ENCODE assay signal across 28 cellular contexts in the genomic region with DNA sequence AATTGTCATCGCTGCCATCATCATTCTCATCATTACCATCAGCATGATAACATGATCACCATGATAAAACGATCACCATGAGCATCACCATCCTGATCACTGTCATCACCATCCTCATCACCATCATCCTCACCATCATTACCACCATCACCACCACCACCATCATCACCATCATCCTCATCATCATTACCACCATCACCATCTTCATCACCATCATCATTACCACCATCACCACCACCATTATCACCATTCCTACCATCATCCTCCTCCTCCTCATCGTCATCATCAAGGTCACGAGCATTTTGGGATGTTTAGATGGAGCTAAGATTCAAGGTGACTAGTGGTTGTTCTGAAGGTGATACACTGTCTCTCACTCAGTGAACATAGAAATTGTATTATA.
"Had no signal": no experiment of that assay in that cellular context is flagged by ENCODE, and none has a peak within 500 bp of the region (broad histone marks: within the 10 kb centered on the region; RNA-seq: fewer than 3 reads in every experiment).

No MANE protein-coding gene starts in this region.

- FAIRE-seq: islet of Langerhans, kidney, pancreas, small intestine had no signal

- ATAC-seq: left colon; left lung; lower lobe of right lung; natural killer cell; pancreas; stimulated activated effector memory CD8-positive, alpha-beta T cell treated with anti-CD3 and anti-CD28 coated beads, Interleukin-12 subunit alpha, Interleukin-12 subunit beta, amount 100 ng/mL, for 72 hours; upper lobe of right lung had no signal

- H3K4me1 ChIP-seq: left lung, lower lobe of right lung, pancreas, prostate gland, sigmoid colon, spleen, suprapubic skin, tibial artery, upper lobe of right lung, uterus had no signal

- H3K27ac ChIP-seq: left lung, lower lobe of right lung, pancreas, prostate gland, sigmoid colon, spleen, suprapubic skin, thoracic aorta, tibial artery, upper lobe of right lung, uterus had no signal

- H3K4me3 ChIP-seq: left lung, lower lobe of right lung, pancreas, prostate gland, sigmoid colon, spleen, suprapubic skin, thoracic aorta, tibial artery, upper lobe of right lung, uterus had no signal

- H3K36me3 ChIP-seq: left lung, lower lobe of right lung, pancreas, prostate gland, sigmoid colon, spleen, suprapubic skin, thoracic aorta, tibial artery, upper lobe of right lung, uterus had no signal

- DNase-seq: hypothalamus; immature natural killer cell; kidney; left colon; left lung; lower lobe of right lung; mesenchymal stem cell; naive B cell; natural killer cell; nucleus accumbens; pancreas; posterior cingulate gyrus; retina; right cardiac atrium; sigmoid colon; small intestine; spleen; stimulated activated CD4-positive, alpha-beta T cell treated with anti-CD3 and anti-CD28 coated beads, Interleukin-4, amount 100 ng/mL, for 24 hours; stimulated activated naive CD4-positive, alpha-beta T cell; tibial artery; trophoblast cell; upper lobe of right lung; uterus had no signal

- H3K9me3 ChIP-seq: left lung, lower lobe of right lung, pancreas, prostate gland, suprapubic skin, thoracic aorta, tibial artery, upper lobe of right lung, uterus had no signal
